2 cellular contexts compared by ENCODE assay signal in genomic region chr13:27855381-27855780, GRCh38.
TF ChIP-seq lines count a peak whose summit lies in the region.

No MANE protein-coding gene starts in this region.

TF ChIP-seq in H1, 55 proteins besides CTCF, POLR2A, EP300 and RAD21:
- no peak for TF ChIP-seq TAF1 (IDR thresholded peaks at IDR 0.05; ENCODE audit: low read depth, low read length)
- TF ChIP-seq ATF2 (IDR thresholded peaks at IDR 0.05; ENCODE audit: low read length), result no peak
- no peak for TF ChIP-seq CEBPB (IDR thresholded peaks at IDR 0.05; ENCODE audit: low read depth, low read length)
- no peak for TF ChIP-seq SP1 (IDR thresholded peaks at IDR 0.05; ENCODE audit: low read depth, low read length)
- no peak for TF ChIP-seq YY1 (IDR thresholded peaks at IDR 0.05; ENCODE audit: low read depth, low read length)
- no peak for TF ChIP-seq E2F6 (IDR thresholded peaks at IDR 0.05)
- TF ChIP-seq CBX5 (IDR thresholded peaks at IDR 0.05; ENCODE audit: low read depth, low read length), result no peak
- TF ChIP-seq POU5F1 (IDR thresholded peaks at IDR 0.05; ENCODE audit: low read depth, low read length), result no peak
- no peak for TF ChIP-seq NRF1 (IDR thresholded peaks at IDR 0.05; ENCODE audit: low read depth, low read length)
- no peak for TF ChIP-seq SIRT6 (IDR thresholded peaks at IDR 0.05; ENCODE audit: low read length)
- TF ChIP-seq CREB1 (IDR thresholded peaks at IDR 0.05), result no peak
- no peak for TF ChIP-seq JUND (IDR thresholded peaks at IDR 0.05; ENCODE audit: low read length)
- no peak for TF ChIP-seq EZH2 (IDR thresholded peaks at IDR 0.05; ENCODE audit: low read depth, low read length, severe bottlenecking)

TF ChIP-seq in HepG2, 621 proteins besides CTCF, POLR2A, EP300 and RAD21:
- TF ChIP-seq ZZZ3 (CRISPR knock-in tag; IDR thresholded peaks at IDR 0.05; ENCODE audit: borderline replicate concordance), result no peak
- TF ChIP-seq FUBP1 (CRISPR knock-in tag; IDR thresholded peaks at IDR 0.05; ENCODE audit: borderline replicate concordance), result no peak
- no peak for TF ChIP-seq ZFP90 (CRISPR knock-in tag; IDR thresholded peaks at IDR 0.05; ENCODE audit: borderline replicate concordance)
- no peak for TF ChIP-seq TARDBP (CRISPR knock-in tag; IDR thresholded peaks at IDR 0.05)
- TF ChIP-seq THAP8 (CRISPR knock-in tag; IDR thresholded peaks at IDR 0.05; ENCODE audit: borderline replicate concordance), result no peak
- no peak for TF ChIP-seq ZSCAN25 (CRISPR knock-in tag; IDR thresholded peaks at IDR 0.05)
- TF ChIP-seq GLMP (CRISPR knock-in tag; IDR thresholded peaks at IDR 0.05; ENCODE audit: borderline replicate concordance), result no peak
- TF ChIP-seq EZH2 (conservative IDR thresholded peaks at IDR 0.05; ENCODE audit: low read depth, low read length), result no peak
- TF ChIP-seq ZNF770 (CRISPR knock-in tag; IDR thresholded peaks at IDR 0.05), result no peak
- TF ChIP-seq TCF12 (IDR thresholded peaks at IDR 0.05), result no peak
- no peak for TF ChIP-seq TCF12 (CRISPR knock-in tag; IDR thresholded peaks at IDR 0.05)
